In genomic region chr2:52294628-52295027, GRCh38 we compare ENCODE assay signal across 1 cellular context.
TF ChIP-seq lines count a peak whose summit lies in the region.

No MANE protein-coding gene starts in this region.

TF ChIP-seq in WTC11, 78 proteins besides CTCF, POLR2A, EP300 and RAD21 (continued from another document):
- TF ChIP-seq AFF4 (CRISPR knock-in tag; IDR thresholded peaks at IDR 0.05; ENCODE audit: borderline replicate concordance) (no peak), USF1 (CRISPR knock-in tag; IDR thresholded peaks at IDR 0.05) (no peak), IRF1 (CRISPR knock-in tag; IDR thresholded peaks at IDR 0.05) (no peak), NR2C2 (CRISPR knock-in tag; IDR thresholded peaks at IDR 0.05) (no peak), AR (CRISPR knock-in tag; IDR thresholded peaks at IDR 0.05) (no peak), USF2 (CRISPR knock-in tag; IDR thresholded peaks at IDR 0.05) (no peak), OVOL2 (CRISPR knock-in tag; IDR thresholded peaks at IDR 0.05; ENCODE audit: borderline replicate concordance) (no peak)
TF ChIP-seq in WTC11: peak in this region for 0.
